22 cellular contexts compared by ENCODE assay signal in the genomic region with DNA sequence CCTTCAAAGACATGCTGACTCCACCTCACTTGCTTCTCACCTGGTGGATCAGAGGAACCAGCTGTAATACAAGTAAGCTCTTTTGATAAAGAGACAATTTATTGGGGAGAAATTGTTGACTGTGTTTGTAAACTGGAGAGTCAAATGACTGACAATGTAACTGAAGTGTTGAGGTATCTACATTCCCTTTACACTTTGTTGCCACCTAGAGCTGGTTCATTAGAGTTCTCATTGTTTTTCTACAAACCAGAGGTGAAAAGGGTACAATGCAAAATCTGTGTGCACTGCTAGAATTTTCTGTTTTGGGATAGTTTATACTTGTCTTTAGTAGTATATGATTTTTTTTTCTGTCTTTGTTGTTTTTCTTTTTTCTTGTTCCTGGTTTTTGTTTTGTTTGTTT. TPM values are rescaled to one million over a fixed set of nuclear protein-coding genes. Genes with fewer than 3 reads are reported as not detected.
DNase-seq lines count a peak whose midpoint lies in the region; ATAC-seq and TF ChIP-seq lines count a peak whose summit lies in the region.
"Had no signal": no experiment of that assay in that cellular context is flagged by ENCODE, and none has a peak within 500 bp of the region (broad histone marks: within the 10 kb centered on the region; RNA-seq: fewer than 3 reads in every experiment).

No MANE protein-coding gene starts in this region.

- no peaks in the 10 kb centered on the region for H3K79me2 ChIP-seq in DND-41 (ENCODE audit: insufficient read depth, low read length)
- no peaks in the 10 kb centered on the region for H3K79me2 ChIP-seq in OCI-LY3 (ENCODE audit: low read length)
- H3K79me2 ChIP-seq: hepatocyte had no signal

- no peaks in the 10 kb centered on the region for H4K20me1 ChIP-seq in DND-41 (ENCODE audit: insufficient read depth, low read length)
- H4K20me1 ChIP-seq in OCI-LY3 (ENCODE audit: insufficient read depth, low read length): no peaks in the 10 kb centered on the region

- H3K27me3 Mint-ChIP-seq in endodermal cell (ENCODE audit: insufficient read depth): peaks cover 3% of the 10 kb centered on the region

- no peak overlapping the region for H3K27ac Mint-ChIP-seq in endodermal cell
- H3K27ac Mint-ChIP-seq: activated CD4-positive, alpha-beta memory T cell treated with anti-CD3 and anti-CD28 coated beads, Interleukin-2, amount 10 ng/mL, durations not matched to agents 7 days and 5 days; activated naive CD8-positive, alpha-beta T cell treated with anti-CD3 and anti-CD28 coated beads, Interleukin-2, amount 50 U/mL, for 24 hours; CD14-positive monocyte had no signal

- H3K9ac ChIP-seq in DND-41 (ENCODE audit: low read depth, low read length) (no peak overlapping the region), OCI-LY3 (ENCODE audit: low read length) (no peak overlapping the region), endodermal cell (ENCODE audit: extremely low read depth, low read length, poor library complexity, severe bottlenecking) (no peak overlapping the region)

- TF ChIP-seq CTCF in DND-41 (IDR thresholded peaks at IDR 0.05; ENCODE audit: borderline replicate concordance, extremely low read depth, low read length, poor library complexity, severe bottlenecking) (peak; percentile 24), OCI-LY3 (IDR thresholded peaks at IDR 0.05; ENCODE audit: low read depth, low read length) (peak; percentile 17; the same call in 1 of the 2 replicates), endodermal cell (conservative IDR thresholded peaks at IDR 0.05) (peak; percentile 22)

- H3K36me3 ChIP-seq in DND-41 (ENCODE audit: insufficient read depth, low read length) (no peaks in the 10 kb centered on the region), OCI-LY3 (replicated peaks; ENCODE audit: low read depth, low read length) (no peaks in the 10 kb centered on the region), endodermal cell (ENCODE audit: control insufficient read depth, insufficient read depth, low read length) (no peaks in the 10 kb centered on the region)
- H3K36me3 ChIP-seq: sigmoid colon had no signal

- no peak overlapping the region for H3K4me3 Mint-ChIP-seq in endodermal cell
- H3K4me3 Mint-ChIP-seq: activated CD4-positive, alpha-beta memory T cell treated with anti-CD3 and anti-CD28 coated beads, Interleukin-2, amount 10 ng/mL, durations not matched to agents 7 days and 5 days; activated naive CD8-positive, alpha-beta T cell treated with anti-CD3 and anti-CD28 coated beads, Interleukin-2, amount 50 U/mL, for 24 hours; CD14-positive monocyte had no signal

- H3K27ac ChIP-seq in DND-41 (ENCODE audit: low read length): no peak overlapping the region
- H3K27ac ChIP-seq in OCI-LY3 (ENCODE audit: low read length): no peak overlapping the region
- H3K27ac ChIP-seq in endodermal cell (ENCODE audit: low read depth, low read length): no peak overlapping the region
- H3K27ac ChIP-seq: hepatocyte, RWPE1, sigmoid colon had no signal

- H3K36me3 Mint-ChIP-seq in endodermal cell (ENCODE audit: low read depth): no peaks in the 10 kb centered on the region
- H3K36me3 Mint-ChIP-seq: CD14-positive monocyte had no signal

- H3K9me3 ChIP-seq in DND-41 (ENCODE audit: insufficient read depth, low read length, severe bottlenecking) (no peaks in the 10 kb centered on the region), OCI-LY3 (ENCODE audit: insufficient read depth, low read length) (no peaks in the 10 kb centered on the region), endodermal cell (ENCODE audit: control insufficient read depth, low read length) (no peaks in the 10 kb centered on the region)
- H3K9me3 ChIP-seq: mucosa of descending colon, sigmoid colon had no signal

- ATAC-seq in DND-41 (ENCODE audit: insufficient read depth, low read depth): no peak
- ATAC-seq: activated naive CD8-positive, alpha-beta T cell treated with anti-CD3 and anti-CD28 coated beads, Interleukin-2, amount 50 U/mL, for 24 hours; mucosa of descending colon had no signal

- DNase-seq in DND-41 (no peak), HT-29 (ENCODE audit: low spot score) (peak; percentile 9), endodermal cell (no peak), NCI-H69 (lab: John Stamatoyannopoulos, UW) (no peak), EL (no peak), KG1 (lab: John Stamatoyannopoulos, UW) (no peak), HPDE6-E6E7 (ENCODE audit: extremely low spot score) (no peak)
- DNase-seq: activated CD4-positive, alpha-beta memory T cell treated with anti-CD3 and anti-CD28 coated beads, Interleukin-2, amount 10 ng/mL, durations not matched to agents 7 days and 5 days; activated gamma-delta T cell; activated naive CD8-positive, alpha-beta T cell treated with anti-CD3 and anti-CD28 coated beads, Interleukin-2, amount 50 U/mL, for 24 hours; activated T-cell treated with anti-CD3 and anti-CD28 coated beads for 4 hours; cerebellar nuclear complex; foreskin melanocyte; GDM1; mucosa of descending colon; NCI-H226; NK-92 treated with Interleukin-12 subunit alpha and Interleukin-12 subunit beta, amount 100 ng/mL, for 24 hours; sigmoid colon had no signal

- peaks cover 1% of the 10 kb centered on the region for H3K4me1 Mint-ChIP-seq in endodermal cell
- H3K4me1 Mint-ChIP-seq: activated CD4-positive, alpha-beta memory T cell treated with anti-CD3 and anti-CD28 coated beads, Interleukin-2, amount 10 ng/mL, durations not matched to agents 7 days and 5 days; activated naive CD8-positive, alpha-beta T cell treated with anti-CD3 and anti-CD28 coated beads, Interleukin-2, amount 50 U/mL, for 24 hours had no signal

- H3K4me1 ChIP-seq in DND-41 (ENCODE audit: insufficient read depth, low read length) (no peaks in the 10 kb centered on the region), OCI-LY3 (ENCODE audit: low read length) (no peaks in the 10 kb centered on the region), endodermal cell (ENCODE audit: control insufficient read depth, insufficient read depth, low read length) (no peaks in the 10 kb centered on the region)
- H3K4me1 ChIP-seq: sigmoid colon had no signal

- H3K27me3 ChIP-seq in DND-41 (ENCODE audit: insufficient read depth, low read length, poor library complexity) (peaks cover 3% of the 10 kb centered on the region), OCI-LY3 (ENCODE audit: low read depth, low read length) (no peaks in the 10 kb centered on the region), endodermal cell (ENCODE audit: control insufficient read depth, insufficient read depth, low read length, poor library complexity, severe bottlenecking) (no peaks in the 10 kb centered on the region)
- H3K27me3 ChIP-seq: hepatocyte, sigmoid colon had no signal

- H3K4me2 ChIP-seq in DND-41 (ENCODE audit: insufficient read depth, low read length): no peak overlapping the region
- H3K4me2 ChIP-seq in OCI-LY3 (ENCODE audit: low read length): no peak overlapping the region
- H3K4me2 ChIP-seq: hepatocyte had no signal

- H2AFZ ChIP-seq in DND-41 (ENCODE audit: low read depth, low read length) (no peak overlapping the region), OCI-LY3 (ENCODE audit: low read depth, low read length) (no peak overlapping the region)
- H2AFZ ChIP-seq: hepatocyte had no signal

- H3K4me3 ChIP-seq in DND-41 (ENCODE audit: low read depth in 1 of 2, low read length in 2 of 2) (no peak overlapping the region), OCI-LY3 (ENCODE audit: low read length) (no peak overlapping the region), endodermal cell (ENCODE audit: low read length) (no peak overlapping the region)
- H3K4me3 ChIP-seq: hepatocyte, mucosa of descending colon, sigmoid colon had no signal

- H3K9me3 Mint-ChIP-seq in endodermal cell: no peaks in the 10 kb centered on the region
- H3K9me3 Mint-ChIP-seq: activated CD4-positive, alpha-beta memory T cell treated with anti-CD3 and anti-CD28 coated beads, Interleukin-2, amount 10 ng/mL, durations not matched to agents 7 days and 5 days; activated naive CD8-positive, alpha-beta T cell treated with anti-CD3 and anti-CD28 coated beads, Interleukin-2, amount 50 U/mL, for 24 hours had no signal

RNA-seq across cellular contexts. Expression of a gene that starts 8.7 kb away (rescaled TPM):
- total RNA-seq in HT-29 (2014; rRNA removed; shearing (Covaris generic)): 15.3 and 15.7 TPM in 2 replicates
- 10 to 100 TPM; 16.0 to 20.5 TPM for total RNA-seq in endodermal cell
- polyA plus RNA-seq in endodermal cell (2013, experiment 1 of 2): 17.6 TPM
- 17.5 TPM for polyA plus RNA-seq in endodermal cell (2013, experiment 2 of 2)
